ENCODE assay signal across 1 cellular context in the genomic region with DNA sequence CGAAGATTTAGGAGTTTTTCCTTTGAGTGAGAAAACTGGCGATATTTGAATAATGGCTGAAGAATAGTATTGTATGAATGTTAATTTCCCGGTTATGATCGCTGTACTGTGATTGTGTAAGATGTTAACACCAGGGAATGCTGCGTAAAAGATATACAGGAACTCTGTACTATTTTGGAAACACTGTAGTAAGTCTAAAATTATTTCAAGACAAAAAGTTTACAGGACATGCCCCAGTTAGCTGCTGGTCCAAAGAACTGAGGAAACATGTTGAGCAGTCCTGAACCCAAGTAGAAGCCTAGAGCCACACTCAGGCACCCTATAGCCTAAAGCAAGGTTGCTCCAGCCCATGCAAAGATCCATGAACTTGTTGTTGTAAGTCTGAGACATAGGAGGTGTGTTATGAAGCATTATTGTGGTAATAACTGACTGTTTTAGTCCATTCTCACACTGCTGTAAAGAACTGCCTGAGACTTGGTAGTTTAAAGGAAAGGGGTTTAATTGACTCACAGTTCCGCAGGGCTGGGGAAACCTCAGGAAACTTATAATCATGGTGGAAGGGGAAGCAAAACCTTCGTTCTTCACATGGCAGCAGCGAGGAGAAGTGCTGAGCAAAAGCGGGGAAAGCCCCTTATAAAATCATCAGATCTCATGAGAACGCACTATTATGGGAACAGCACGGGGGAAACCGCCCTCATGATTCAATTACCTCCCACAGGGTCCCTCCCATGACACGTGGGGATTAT.
A peak's percentile ranks its signal among the peaks of the same experiment; 100 is the strongest.
TF ChIP-seq lines count a peak whose summit lies in the region.

No MANE protein-coding gene starts in this region.

TF ChIP-seq in GM12878, 131 proteins besides CTCF, POLR2A, EP300 and RAD21 (continued from another document and continues in another):
- TF ChIP-seq POLR2AphosphoS2 (IDR thresholded peaks at IDR 0.05; ENCODE audit: low read depth, low read length), result no peak
- TF ChIP-seq, protein P1, sequence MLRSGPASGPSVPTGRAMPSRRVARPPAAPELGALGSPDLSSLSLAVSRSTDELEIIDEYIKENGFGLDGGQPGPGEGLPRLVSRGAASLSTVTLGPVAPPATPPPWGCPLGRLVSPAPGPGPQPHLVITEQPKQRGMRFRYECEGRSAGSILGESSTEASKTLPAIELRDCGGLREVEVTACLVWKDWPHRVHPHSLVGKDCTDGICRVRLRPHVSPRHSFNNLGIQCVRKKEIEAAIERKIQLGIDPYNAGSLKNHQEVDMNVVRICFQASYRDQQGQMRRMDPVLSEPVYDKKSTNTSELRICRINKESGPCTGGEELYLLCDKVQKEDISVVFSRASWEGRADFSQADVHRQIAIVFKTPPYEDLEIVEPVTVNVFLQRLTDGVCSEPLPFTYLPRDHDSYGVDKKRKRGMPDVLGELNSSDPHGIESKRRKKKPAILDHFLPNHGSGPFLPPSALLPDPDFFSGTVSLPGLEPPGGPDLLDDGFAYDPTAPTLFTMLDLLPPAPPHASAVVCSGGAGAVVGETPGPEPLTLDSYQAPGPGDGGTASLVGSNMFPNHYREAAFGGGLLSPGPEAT (IDR thresholded peaks at IDR 0.05; ENCODE audit: low read depth), result peak; percentile 68; the same call in 1 of the 2 replicates
- no peak for TF ChIP-seq SMAD5 (IDR thresholded peaks at IDR 0.05; ENCODE audit: low read depth)
- TF ChIP-seq BMI1 (IDR thresholded peaks at IDR 0.05; ENCODE audit: borderline replicate concordance), result no peak
- no peak for TF ChIP-seq HDAC6 (IDR thresholded peaks at IDR 0.05; ENCODE audit: unreplicated experiment)
- TF ChIP-seq, protein P2, sequence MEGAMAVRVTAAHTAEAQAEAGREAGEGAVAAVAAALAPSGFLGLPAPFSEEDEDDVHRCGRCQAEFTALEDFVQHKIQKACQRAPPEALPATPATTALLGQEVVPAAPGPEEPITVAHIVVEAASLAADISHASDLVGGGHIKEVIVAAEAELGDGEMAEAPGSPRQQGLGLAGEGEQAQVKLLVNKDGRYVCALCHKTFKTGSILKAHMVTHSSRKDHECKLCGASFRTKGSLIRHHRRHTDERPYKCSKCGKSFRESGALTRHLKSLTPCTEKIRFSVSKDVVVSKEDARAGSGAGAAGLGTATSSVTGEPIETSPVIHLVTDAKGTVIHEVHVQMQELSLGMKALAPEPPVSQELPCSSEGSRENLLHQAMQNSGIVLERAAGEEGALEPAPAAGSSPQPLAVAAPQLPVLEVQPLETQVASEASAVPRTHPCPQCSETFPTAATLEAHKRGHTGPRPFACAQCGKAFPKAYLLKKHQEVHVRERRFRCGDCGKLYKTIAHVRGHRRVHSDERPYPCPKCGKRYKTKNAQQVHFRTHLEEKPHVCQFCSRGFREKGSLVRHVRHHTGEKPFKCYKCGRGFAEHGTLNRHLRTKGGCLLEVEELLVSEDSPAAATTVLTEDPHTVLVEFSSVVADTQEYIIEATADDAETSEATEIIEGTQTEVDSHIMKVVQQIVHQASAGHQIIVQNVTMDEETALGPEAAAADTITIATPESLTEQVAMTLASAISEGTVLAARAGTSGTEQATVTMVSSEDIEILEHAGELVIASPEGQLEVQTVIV (IDR thresholded peaks at IDR 0.05; ENCODE audit: borderline replicate concordance, partially characterized antibody), result no peak
- no peak for TF ChIP-seq FOS (IDR thresholded peaks at IDR 0.05; ENCODE audit: borderline replicate concordance, extremely low read depth, insufficient read length)
- no peak for TF ChIP-seq CEBPB (IDR thresholded peaks at IDR 0.05; ENCODE audit: borderline replicate concordance in 1 of 2, low read depth in 2 of 2, low read length in 2 of 2)
- TF ChIP-seq SMARCA5 (IDR thresholded peaks at IDR 0.05), result no peak
- TF ChIP-seq HCFC1 (IDR thresholded peaks at IDR 0.05; ENCODE audit: low read length), result no peak
- no peak for TF ChIP-seq CHD2 (IDR thresholded peaks at IDR 0.05; ENCODE audit: borderline replicate concordance, low read depth, low read length)
- peak; percentile 27; the same call in 1 of the 2 replicates for TF ChIP-seq ATF7 (IDR thresholded peaks at IDR 0.05; ENCODE audit: low read depth)
- TF ChIP-seq MTA2 (IDR thresholded peaks at IDR 0.05; ENCODE audit: low read depth), result peak; percentile 29
- TF ChIP-seq TBL1XR1 (IDR thresholded peaks at IDR 0.05; ENCODE audit: low read depth, low read length), result no peak
- no peak for TF ChIP-seq YBX1 (IDR thresholded peaks at IDR 0.05)
- TF ChIP-seq E2F4 (IDR thresholded peaks at IDR 0.05; ENCODE audit: low read depth, low read length), result no peak
- no peak for TF ChIP-seq SUZ12 (IDR thresholded peaks at IDR 0.05; ENCODE audit: unreplicated experiment)
- TF ChIP-seq TAF1 (IDR thresholded peaks at IDR 0.05; ENCODE audit: borderline replicate concordance, low read depth, low read length), result no peak
- TF ChIP-seq HDGF (IDR thresholded peaks at IDR 0.05), result no peak
- TF ChIP-seq RAD51 (IDR thresholded peaks at IDR 0.05), result peak; percentile 41; the same call in 1 of the 2 replicates
- no peak for TF ChIP-seq MXI1 (IDR thresholded peaks at IDR 0.05; ENCODE audit: low read depth, low read length)
- peak; percentile 55 for TF ChIP-seq IKZF1 (conservative IDR thresholded peaks at IDR 0.05)
- no peak for TF ChIP-seq ASH2L (IDR thresholded peaks at IDR 0.05; ENCODE audit: borderline replicate concordance, low read depth)
- no peak for TF ChIP-seq ZNF622 (IDR thresholded peaks at IDR 0.05)
- TF ChIP-seq IRF3 (IDR thresholded peaks at IDR 0.05), result no peak
- no peak for TF ChIP-seq NKRF (conservative IDR thresholded peaks at IDR 0.05)
- TF ChIP-seq RFX5 (IDR thresholded peaks at IDR 0.05; ENCODE audit: low read depth, low read length), result no peak
- no peak for TF ChIP-seq STAT3 (IDR thresholded peaks at IDR 0.05; ENCODE audit: low read depth, low read length)
- TF ChIP-seq JUNB (IDR thresholded peaks at IDR 0.05), result no peak; the same call in 1 of the 2 replicates
- no peak for TF ChIP-seq DPF2 (IDR thresholded peaks at IDR 0.05)
- TF ChIP-seq BHLHE40 (IDR thresholded peaks at IDR 0.05; ENCODE audit: borderline replicate concordance in 1 of 2, low read depth in 2 of 2, low read length in 1 of 2), result peak in 1 of 2 experiments; percentile 51; a peak in 1 of 4 replicates
- TF ChIP-seq BACH1 (IDR thresholded peaks at IDR 0.05; ENCODE audit: borderline replicate concordance), result no peak
- no peak for TF ChIP-seq CREB1 (IDR thresholded peaks at IDR 0.05; ENCODE audit: low read depth)
- TF ChIP-seq ZBTB11 (CRISPR knock-in tag; IDR thresholded peaks at IDR 0.05), result no peak
- TF ChIP-seq RUNX3 (IDR thresholded peaks at IDR 0.05; ENCODE audit: low read length), result peak; percentile 68
- no peak for TF ChIP-seq KAT2A (conservative IDR thresholded peaks at IDR 0.05; ENCODE audit: control insufficient read depth, low read depth, low read length)
- TF ChIP-seq JUND (IDR thresholded peaks at IDR 0.05; ENCODE audit: low read depth, low read length), result no peak
- TF ChIP-seq FOXM1 (IDR thresholded peaks at IDR 0.05; ENCODE audit: low read depth, low read length), result peak; percentile 47; the same call in 1 of the 2 replicates
- no peak for TF ChIP-seq ZSCAN29 (IDR thresholded peaks at IDR 0.05)
- TF ChIP-seq ZNF24 (IDR thresholded peaks at IDR 0.05), result no peak
- TF ChIP-seq CBFB (IDR thresholded peaks at IDR 0.05; ENCODE audit: low read depth), result 0 out of 2 replicates have a peak, but pooled peaks have one; percentile 23
- no peak for TF ChIP-seq BRCA1 (IDR thresholded peaks at IDR 0.05; ENCODE audit: low read depth, low read length)
- no peak for TF ChIP-seq ZBTB40 (IDR thresholded peaks at IDR 0.05; ENCODE audit: borderline replicate concordance)
- no peak for TF ChIP-seq NR2F1 (conservative IDR thresholded peaks at IDR 0.05)
- TF ChIP-seq, protein P3, sequence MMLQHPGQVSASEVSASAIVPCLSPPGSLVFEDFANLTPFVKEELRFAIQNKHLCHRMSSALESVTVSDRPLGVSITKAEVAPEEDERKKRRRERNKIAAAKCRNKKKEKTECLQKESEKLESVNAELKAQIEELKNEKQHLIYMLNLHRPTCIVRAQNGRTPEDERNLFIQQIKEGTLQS (IDR thresholded peaks at IDR 0.05; ENCODE audit: borderline replicate concordance, extremely low read depth, low read depth, low read length), result no peak
- TF ChIP-seq BCL11A (IDR thresholded peaks at IDR 0.05; ENCODE audit: low read depth, low read length), result no peak
- no peak for TF ChIP-seq SUPT20H (IDR thresholded peaks at IDR 0.05; ENCODE audit: borderline replicate concordance, control insufficient read depth, low read depth, low read length)
- TF ChIP-seq ESRRA (IDR thresholded peaks at IDR 0.05; ENCODE audit: low read length), result no peak
- TF ChIP-seq SIN3A (IDR thresholded peaks at IDR 0.05; ENCODE audit: low read depth, low read length), result no peak
